Comparison of ENCODE assay signal across 37 cellular contexts in the genomic region with DNA sequence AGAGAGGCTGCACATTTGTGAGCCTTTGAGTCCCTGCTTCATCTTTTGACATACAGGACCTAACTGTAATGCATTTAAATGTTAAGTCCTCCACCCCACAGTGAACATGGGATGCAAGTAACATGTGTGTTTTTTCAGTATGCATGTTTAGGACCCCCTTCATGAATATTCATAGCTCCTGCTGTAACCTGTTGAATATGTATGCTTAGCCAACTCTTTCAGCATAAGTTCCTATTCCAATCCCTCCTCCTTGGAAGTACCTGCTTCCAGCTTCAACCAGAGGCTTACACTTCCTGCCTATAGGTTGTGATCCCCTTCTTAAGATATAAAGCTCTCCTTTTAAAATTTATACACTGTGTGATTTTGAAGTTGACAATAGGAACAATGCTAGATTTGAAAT.
"Had no signal": no experiment of that assay in that cellular context is flagged by ENCODE, and none has a peak within 500 bp of the region (broad histone marks: within the 10 kb centered on the region; RNA-seq: fewer than 3 reads in every experiment).

No MANE protein-coding gene starts in this region.

- H3K27me3 ChIP-seq: ascending aorta, cardiac muscle cell had no signal

- H3K4me1 ChIP-seq: ascending aorta had no signal

- H3K36me3 Mint-ChIP-seq: activated CD8-positive, alpha-beta memory T cell treated with anti-CD3 and anti-CD28 coated beads, Interleukin-2, amount 10 ng/mL, durations not matched to agents 7 days and 5 days; activated naive CD4-positive, alpha-beta T cell treated with anti-CD3 and anti-CD28 coated beads, Interleukin-2, amount 10 ng/mL, durations not matched to agents 7 days and 5 days; activated naive CD8-positive, alpha-beta T cell treated with anti-CD3 and anti-CD28 coated beads, Interleukin-2, amount 10 ng/mL, durations not matched to agents 7 days and 5 days had no signal

- FAIRE-seq: bronchial epithelial cell, TTC549 had no signal

- H3K27ac Mint-ChIP-seq: activated CD4-positive, alpha-beta memory T cell treated with anti-CD3 and anti-CD28 coated beads, Interleukin-2, amount 10 ng/mL, durations not matched to agents 7 days and 5 days; activated CD4-positive, alpha-beta T cell treated with anti-CD3 and anti-CD28 coated beads for 36 hours; activated CD4-positive, alpha-beta T cell treated with anti-CD3 and anti-CD28 coated beads, Interleukin-2, amount 10 ng/mL, durations not matched to agents 7 days and 5 days; activated CD8-positive, alpha-beta memory T cell treated with anti-CD3 and anti-CD28 coated beads, Interleukin-2, amount 10 ng/mL, durations not matched to agents 7 days and 5 days; activated CD8-positive, alpha-beta T cell treated with anti-CD3 and anti-CD28 coated beads, Interleukin-2, amount 10 ng/mL, durations not matched to agents 7 days and 5 days; activated naive CD4-positive, alpha-beta T cell treated with anti-CD3 and anti-CD28 coated beads, Interleukin-2, amount 10 ng/mL, durations not matched to agents 7 days and 5 days; activated naive CD4-positive, alpha-beta T cell treated with anti-CD3 and anti-CD28 coated beads, Interleukin-2, amount 50 U/mL, for 24 hours; activated naive CD8-positive, alpha-beta T cell; activated naive CD8-positive, alpha-beta T cell treated with anti-CD3 and anti-CD28 coated beads, Interleukin-2, amount 10 ng/mL, durations not matched to agents 7 days and 5 days; activated naive CD8-positive, alpha-beta T cell treated with anti-CD3 and anti-CD28 coated beads, Interleukin-2, amount 50 U/mL, for 24 hours; activated T-cell treated with anti-CD3 and anti-CD28 coated beads, Interleukin-2, amount 50 U/mL, for 24 hours; activated T-helper 2 cell treated with anti-CD3 and anti-CD28 coated beads, Interferon-gamma antibody, Interleukin-2, Interleukin-4, amounts not matched to agents 10 μg/mL and 5 μg/mL and 100 μg/mL, durations not matched to agents 14 hours and 24 hours and 36 hours; brain; T-helper 1 cell treated with Interleukin-12 subunit alpha and Interleukin-12 subunit beta and Interleukin-4 antibody, amounts not matched to agents 30 μg/mL and 1 μg/mL, for 36 hours; T-helper 2 cell treated with Interferon-gamma antibody and Interleukin-4, amounts not matched to agents 5 μg/mL and 100 μg/mL, for 36 hours had no signal

- H3K36me3 ChIP-seq: ascending aorta, cardiac muscle cell had no signal

- H3K4me1 Mint-ChIP-seq: activated CD4-positive, alpha-beta memory T cell treated with anti-CD3 and anti-CD28 coated beads, Interleukin-2, amount 10 ng/mL, durations not matched to agents 7 days and 5 days; activated CD4-positive, alpha-beta T cell treated with anti-CD3 and anti-CD28 coated beads for 36 hours; activated CD4-positive, alpha-beta T cell treated with anti-CD3 and anti-CD28 coated beads, Interleukin-2, amount 10 ng/mL, durations not matched to agents 7 days and 5 days; activated CD8-positive, alpha-beta memory T cell treated with anti-CD3 and anti-CD28 coated beads, Interleukin-2, amount 10 ng/mL, durations not matched to agents 7 days and 5 days; activated naive CD4-positive, alpha-beta T cell treated with anti-CD3 and anti-CD28 coated beads, Interleukin-2, amount 10 ng/mL, durations not matched to agents 7 days and 5 days; activated naive CD4-positive, alpha-beta T cell treated with anti-CD3 and anti-CD28 coated beads, Interleukin-2, amount 50 U/mL, for 24 hours; activated naive CD8-positive, alpha-beta T cell treated with anti-CD3 and anti-CD28 coated beads, Interleukin-2, amount 10 ng/mL, durations not matched to agents 7 days and 5 days; activated naive CD8-positive, alpha-beta T cell treated with anti-CD3 and anti-CD28 coated beads, Interleukin-2, amount 50 U/mL, for 24 hours; central memory CD8-positive, alpha-beta T cell had no signal

- H3K4me3 ChIP-seq: ascending aorta, cardiac muscle cell had no signal

- H3K27ac ChIP-seq: ascending aorta, cardiac muscle cell, VCaP had no signal

- H3K27me3 Mint-ChIP-seq: activated CD4-positive, alpha-beta T cell treated with anti-CD3 and anti-CD28 coated beads for 36 hours; activated CD4-positive, alpha-beta T cell treated with anti-CD3 and anti-CD28 coated beads, Interleukin-2, amount 10 ng/mL, durations not matched to agents 7 days and 5 days; activated naive CD4-positive, alpha-beta T cell treated with anti-CD3 and anti-CD28 coated beads, Interleukin-2, amount 10 ng/mL, durations not matched to agents 7 days and 5 days; brain had no signal

- H3K4me3 Mint-ChIP-seq: activated CD4-positive, alpha-beta memory T cell treated with anti-CD3 and anti-CD28 coated beads, Interleukin-2, amount 10 ng/mL, durations not matched to agents 7 days and 5 days; activated CD4-positive, alpha-beta T cell treated with anti-CD3 and anti-CD28 coated beads for 36 hours; activated CD4-positive, alpha-beta T cell treated with anti-CD3 and anti-CD28 coated beads, Interleukin-2, amount 10 ng/mL, durations not matched to agents 7 days and 5 days; activated CD8-positive, alpha-beta memory T cell treated with anti-CD3 and anti-CD28 coated beads, Interleukin-2, amount 10 ng/mL, durations not matched to agents 7 days and 5 days; activated CD8-positive, alpha-beta T cell treated with anti-CD3 and anti-CD28 coated beads, Interleukin-2, amount 10 ng/mL, durations not matched to agents 7 days and 5 days; activated naive CD4-positive, alpha-beta T cell treated with anti-CD3 and anti-CD28 coated beads, Interleukin-2, amount 10 ng/mL, durations not matched to agents 7 days and 5 days; activated naive CD4-positive, alpha-beta T cell treated with anti-CD3 and anti-CD28 coated beads, Interleukin-2, amount 50 U/mL, for 24 hours; activated naive CD8-positive, alpha-beta T cell; activated naive CD8-positive, alpha-beta T cell treated with anti-CD3 and anti-CD28 coated beads, Interleukin-2, amount 10 ng/mL, durations not matched to agents 7 days and 5 days; activated naive CD8-positive, alpha-beta T cell treated with anti-CD3 and anti-CD28 coated beads, Interleukin-2, amount 50 U/mL, for 24 hours; activated T-cell treated with anti-CD3 and anti-CD28 coated beads, Interleukin-2, amount 50 U/mL, for 24 hours; brain; central memory CD8-positive, alpha-beta T cell; T-helper 1 cell treated with Interleukin-12 subunit alpha and Interleukin-12 subunit beta and Interleukin-4 antibody, amounts not matched to agents 30 μg/mL and 1 μg/mL, for 36 hours; T-helper 2 cell treated with Interferon-gamma antibody and Interleukin-4, amounts not matched to agents 5 μg/mL and 100 μg/mL, for 36 hours had no signal

- DNase-seq: activated CD4-positive, alpha-beta memory T cell treated with anti-CD3 and anti-CD28 coated beads, Interleukin-2, amount 10 ng/mL, durations not matched to agents 7 days and 5 days; activated CD4-positive, alpha-beta T cell treated with anti-CD3 and anti-CD28 coated beads for 1 hour; activated CD4-positive, alpha-beta T cell treated with anti-CD3 and anti-CD28 coated beads for 36 hours; activated CD4-positive, alpha-beta T cell treated with anti-CD3 and anti-CD28 coated beads for 48 hours; activated CD4-positive, alpha-beta T cell treated with anti-CD3 and anti-CD28 coated beads, Interleukin-2, amount 10 ng/mL, durations not matched to agents 7 days and 5 days; activated CD4-positive, alpha-beta T cell treated with anti-CD3 and anti-CD28 coated beads, Interleukin-2, amount 50 U/mL, for 48 hours; activated CD4-positive, CD25-positive, alpha-beta regulatory T cell; activated CD8-positive, alpha-beta memory T cell treated with anti-CD3 and anti-CD28 coated beads for 24 hours; activated CD8-positive, alpha-beta memory T cell treated with anti-CD3 and anti-CD28 coated beads, Interleukin-2, amount 10 ng/mL, durations not matched to agents 7 days and 5 days; activated CD8-positive, alpha-beta memory T cell treated with anti-CD3 and anti-CD28 coated beads, Interleukin-2, amount 50 U/mL, for 48 hours; activated CD8-positive, alpha-beta T cell treated with anti-CD3 and anti-CD28 coated beads, Interleukin-2, amount 10 ng/mL, durations not matched to agents 7 days and 5 days; activated effector memory CD4-positive, alpha-beta T cell treated with Interleukin-2 at 50 U/mL for 16 hours; activated gamma-delta T cell; activated naive CD4-positive, alpha-beta T cell treated with anti-CD3 and anti-CD28 coated beads, Interleukin-2, amount 10 ng/mL, durations not matched to agents 7 days and 5 days; activated naive CD8-positive, alpha-beta T cell treated with anti-CD3 and anti-CD28 coated beads, Interleukin-2, amount 10 ng/mL, durations not matched to agents 7 days and 5 days; activated naive CD8-positive, alpha-beta T cell treated with anti-CD3 and anti-CD28 coated beads, Interleukin-2, amount 50 U/mL, for 24 hours; activated T-cell treated with anti-CD3 and anti-CD28 coated beads, Interleukin-2, amount 50 U/mL, for 24 hours; activated T-cell treated with anti-CD3 and anti-CD28 coated beads, Interleukin-2, amount 50 U/mL, for 48 hours; amygdala; anterior cingulate cortex; caudate nucleus; cerebellar nuclear complex; T-helper 1 cell; T-helper 2 cell; T-helper 9 cell had no signal
